ENCODE assay signal across 24 cellular contexts in genomic region chr11:79069504-79069903, GRCh38.
DNase-seq lines count a peak whose midpoint lies in the region; ATAC-seq and TF ChIP-seq lines count a peak whose summit lies in the region.
"Had no signal": no experiment of that assay in that cellular context is flagged by ENCODE, and none has a peak within 500 bp of the region (broad histone marks: within the 10 kb centered on the region; RNA-seq: fewer than 3 reads in every experiment).

No MANE protein-coding gene starts in this region.

- no peak for TF ChIP-seq CTCF in HEK293 (tag by site-specific recombination; IDR thresholded peaks at IDR 0.05)
- no peak for TF ChIP-seq CTCF in WTC11 (IDR thresholded peaks at IDR 0.05)
- no peak for TF ChIP-seq CTCF in adrenal gland (IDR thresholded peaks at IDR 0.05)

- H2BK5ac ChIP-seq in neuronal stem cell (ENCODE audit: low read length): no peak overlapping the region

- no peak overlapping the region for H3K27ac ChIP-seq in HEK293 (ENCODE audit: extremely low read depth, low read depth, low read length)
- no peak overlapping the region for H3K27ac ChIP-seq in neuronal stem cell (replicated peaks; ENCODE audit: low read length)
- no peak overlapping the region for H3K27ac ChIP-seq in adrenal gland
- H3K27ac ChIP-seq: BLaER1 had no signal

- H3K9me3 Mint-ChIP-seq in WTC11: no peaks in the 10 kb centered on the region
- H3K9me3 Mint-ChIP-seq: CD4-positive, alpha-beta memory T cell; CD4-positive, CD25-positive, alpha-beta regulatory T cell; CD8-positive, alpha-beta memory T cell had no signal

- H3K27me3 ChIP-seq in neuronal stem cell (ENCODE audit: control insufficient read depth in 3 of 3, insufficient read depth in 3 of 3, low read depth in 1 of 3, low read length in 3 of 3) (peaks cover 0 to 2% (median 0%) of the 10 kb centered on the region in 3 experiments), adrenal gland (no peaks in the 10 kb centered on the region)
- H3K27me3 ChIP-seq: BE2C, BLaER1 had no signal

- H3K4me1 ChIP-seq in HEK293 (ENCODE audit: control insufficient read depth, insufficient read depth, low read length) (no peaks in the 10 kb centered on the region), neuronal stem cell (ENCODE audit: control insufficient read depth in 2 of 2, insufficient read depth in 1 of 2, low read depth in 1 of 2, low read length in 2 of 2) (peaks cover 0 to 9% of the 10 kb centered on the region in 2 donors), adrenal gland (replicated peaks in 1 of 2) (no peaks in the 10 kb centered on the region)

- H3K18ac ChIP-seq in neuronal stem cell (ENCODE audit: low read length): peak overlapping the region; percentile 12

- H3K23ac ChIP-seq in neuronal stem cell (ENCODE audit: low read depth, low read length, poor library complexity): no peak overlapping the region

- H2BK12ac ChIP-seq in neuronal stem cell (ENCODE audit: low read length): peak overlapping the region; percentile 69

- H3K4me3 ChIP-seq in HEK293 (ENCODE audit: low read depth, low read length): no peak overlapping the region
- H3K4me3 ChIP-seq in neuronal stem cell (ENCODE audit: low read length in 2 of 2): no peak overlapping the region
- no peak overlapping the region for H3K4me3 ChIP-seq in adrenal gland
- H3K4me3 ChIP-seq: BLaER1, GM12878 had no signal

- H3K27me3 Mint-ChIP-seq in WTC11 (ENCODE audit: low read depth): no peaks in the 10 kb centered on the region; the same call in 1 of the 2 replicates
- H3K27me3 Mint-ChIP-seq: CD4-positive, CD25-positive, alpha-beta regulatory T cell had no signal

- no CpG with 5 or more reads among the region's 30 CpGs for WGBS in neuronal stem cell (ENCODE audit: extremely low coverage in 2 of 2, insufficient read length in 2 of 2, insufficient replicate concordance in 1 of 2), 2 donors
- 92 to 96% (median 94%) methylated on average over 26 to 30 of the region's 30 CpGs for WGBS in adrenal gland, 4 donors

- DNase-seq in WTC11 (ENCODE audit: low spot score) (no peak), neuronal stem cell (ENCODE audit: low spot score) (no peak), adrenal gland (no peak), germinal center (ENCODE audit: low spot score) (no peak)
- DNase-seq in activated CD8-positive, alpha-beta memory T cell treated with anti-CD3 and anti-CD28 coated beads, Interleukin-2, amount 50 U/mL, for 4 hours: no peak
- DNase-seq: 8988T; ACHN; BE2C; C1 segment of cervical spinal cord; CD4-positive, alpha-beta memory T cell; CD4-positive, CD25-positive, alpha-beta regulatory T cell; CD8-positive, alpha-beta memory T cell; COR-L47; DMS 273 treated with DMSO at 0.1 percent for 48 hours; DMS153; DMS53; DMS79; DND-41; EL; GDM1 had no signal

- peak overlapping the region; percentile 6 for H3K9ac ChIP-seq in neuronal stem cell (ENCODE audit: low read depth, low read length, poor library complexity)
- H3K9ac ChIP-seq: BLaER1 had no signal

- no peaks in the 10 kb centered on the region for H3K36me3 ChIP-seq in HEK293 (ENCODE audit: control insufficient read depth in 2 of 2, insufficient read depth in 1 of 2, low read length in 2 of 2)
- H3K36me3 ChIP-seq in neuronal stem cell (replicated peaks in 1 of 2; ENCODE audit: control insufficient read depth in 2 of 2, insufficient read depth in 2 of 2, low read length in 2 of 2): no peaks in the 10 kb centered on the region
- no peaks in the 10 kb centered on the region for H3K36me3 ChIP-seq in adrenal gland (replicated peaks in 1 of 2)
- H3K36me3 ChIP-seq: BE2C had no signal

- no peak overlapping the region for H4K8ac ChIP-seq in neuronal stem cell (ENCODE audit: low read depth, low read length)

- no peak overlapping the region for H3K27ac Mint-ChIP-seq in WTC11
- H3K27ac Mint-ChIP-seq: CD14-positive monocyte; CD4-positive, alpha-beta memory T cell; CD4-positive, CD25-positive, alpha-beta regulatory T cell; CD8-positive, alpha-beta memory T cell had no signal

- H3K14ac ChIP-seq in neuronal stem cell (ENCODE audit: low read length): no peak overlapping the region

- TF ChIP-seq POLR2A in adrenal gland (IDR thresholded peaks at IDR 0.05): no peak

- H2BK120ac ChIP-seq in neuronal stem cell (ENCODE audit: low read depth, low read length): peak overlapping the region; percentile 40

- POLR2A ChIA-PET in HEK293 (lab: Yijun Ruan, JAX) (no interaction called here), WTC11 (lab: Charles Lee) (no interaction called here)

- no peak overlapping the region for H2AFZ ChIP-seq in neuronal stem cell (ENCODE audit: low read length)

- CTCF ChIA-PET in HEK293 (lab: Yijun Ruan, JAX) (no interaction called here), WTC11 (lab: Charles Lee) (interaction anchor here (0.9 to 1.9 kb wide), 2 partner anchors 31 to 108 kb away, joined by 3 to 5 read pairs; no protein-coding TSS in a partner anchor)

- no peak overlapping the region for H2BK15ac ChIP-seq in neuronal stem cell (ENCODE audit: low read length)

- H3K36me3 Mint-ChIP-seq in WTC11: no peaks in the 10 kb centered on the region
- H3K36me3 Mint-ChIP-seq: CD14-positive monocyte; CD4-positive, alpha-beta memory T cell; CD4-positive, CD25-positive, alpha-beta regulatory T cell; CD8-positive, alpha-beta memory T cell had no signal

- H3K4me1 Mint-ChIP-seq in WTC11: peaks cover 22% of the 10 kb centered on the region
- H3K4me1 Mint-ChIP-seq: CD14-positive monocyte; CD8-positive, alpha-beta memory T cell had no signal

- no peak overlapping the region for H3K4ac ChIP-seq in neuronal stem cell (ENCODE audit: low read length)

- no peak overlapping the region for H3K4me3 Mint-ChIP-seq in WTC11
- H3K4me3 Mint-ChIP-seq: CD14-positive monocyte; CD4-positive, alpha-beta memory T cell; CD4-positive, CD25-positive, alpha-beta regulatory T cell; CD8-positive, alpha-beta memory T cell had no signal

- intact Hi-C loops in adrenal gland (cut with DNase I): no loop called here

- no peaks in the 10 kb centered on the region for H3K79me1 ChIP-seq in neuronal stem cell (ENCODE audit: low read depth, low read length)

- H3K4me2 ChIP-seq in neuronal stem cell (ENCODE audit: insufficient read depth, low read length, poor library complexity, severe bottlenecking): no peak overlapping the region
- H3K4me2 ChIP-seq: BLaER1 had no signal

- H4K91ac ChIP-seq in neuronal stem cell (ENCODE audit: low read depth, low read length, poor library complexity): no peak overlapping the region

- no peak overlapping the region for H2AK5ac ChIP-seq in neuronal stem cell (ENCODE audit: low read depth, low read length)

- peak; percentile 14; the same call in 1 of the 2 replicates for ATAC-seq in WTC11
- ATAC-seq: GM12878 had no signal

- H3K9me3 ChIP-seq in HEK293 (ENCODE audit: control insufficient read depth, insufficient read depth, low read depth, low read length): no peaks in the 10 kb centered on the region
- no peaks in the 10 kb centered on the region for H3K9me3 ChIP-seq in neuronal stem cell (replicated peaks in 1 of 2; ENCODE audit: control insufficient read depth in 2 of 2, insufficient read depth in 1 of 2, low read depth in 1 of 2, low read length in 2 of 2)
- no peaks in the 10 kb centered on the region for H3K9me3 ChIP-seq in adrenal gland (replicated peaks in 1 of 3)
- H3K9me3 ChIP-seq: BE2C, BLaER1 had no signal

TF ChIP-seq in HEK293, 187 proteins besides CTCF, POLR2A, EP300 and RAD21:
- TF ChIP-seq KLF9 (tag by site-specific recombination; IDR thresholded peaks at IDR 0.05; ENCODE audit: low read depth) (peak; percentile 76), ZBTB21 (tag by site-specific recombination; IDR thresholded peaks at IDR 0.05) (no peak), ZNF473 (tag by site-specific recombination; IDR thresholded peaks at IDR 0.05) (no peak), ZNF140 (tag by site-specific recombination; IDR thresholded peaks at IDR 0.05) (no peak), ZNF248 (tag by site-specific recombination; IDR thresholded peaks at IDR 0.05) (no peak)
- TF ChIP-seq, protein P1, sequence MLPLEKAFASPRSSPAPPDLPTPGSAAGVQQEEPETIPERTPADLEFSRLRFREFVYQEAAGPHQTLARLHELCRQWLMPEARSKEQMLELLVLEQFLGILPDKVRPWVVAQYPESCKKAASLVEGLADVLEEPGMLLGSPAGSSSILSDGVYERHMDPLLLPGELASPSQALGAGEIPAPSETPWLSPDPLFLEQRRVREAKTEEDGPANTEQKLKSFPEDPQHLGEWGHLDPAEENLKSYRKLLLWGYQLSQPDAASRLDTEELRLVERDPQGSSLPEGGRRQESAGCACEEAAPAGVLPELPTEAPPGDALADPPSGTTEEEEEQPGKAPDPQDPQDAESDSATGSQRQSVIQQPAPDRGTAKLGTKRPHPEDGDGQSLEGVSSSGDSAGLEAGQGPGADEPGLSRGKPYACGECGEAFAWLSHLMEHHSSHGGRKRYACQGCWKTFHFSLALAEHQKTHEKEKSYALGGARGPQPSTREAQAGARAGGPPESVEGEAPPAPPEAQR (tag by site-specific recombination; IDR thresholded peaks at IDR 0.05): no peak
TF ChIP-seq in HEK293: peak in this region for 1.

TF ChIP-seq in WTC11, 78 proteins besides CTCF, POLR2A, EP300 and RAD21 (continues in another document):
- TF ChIP-seq, protein P2, sequence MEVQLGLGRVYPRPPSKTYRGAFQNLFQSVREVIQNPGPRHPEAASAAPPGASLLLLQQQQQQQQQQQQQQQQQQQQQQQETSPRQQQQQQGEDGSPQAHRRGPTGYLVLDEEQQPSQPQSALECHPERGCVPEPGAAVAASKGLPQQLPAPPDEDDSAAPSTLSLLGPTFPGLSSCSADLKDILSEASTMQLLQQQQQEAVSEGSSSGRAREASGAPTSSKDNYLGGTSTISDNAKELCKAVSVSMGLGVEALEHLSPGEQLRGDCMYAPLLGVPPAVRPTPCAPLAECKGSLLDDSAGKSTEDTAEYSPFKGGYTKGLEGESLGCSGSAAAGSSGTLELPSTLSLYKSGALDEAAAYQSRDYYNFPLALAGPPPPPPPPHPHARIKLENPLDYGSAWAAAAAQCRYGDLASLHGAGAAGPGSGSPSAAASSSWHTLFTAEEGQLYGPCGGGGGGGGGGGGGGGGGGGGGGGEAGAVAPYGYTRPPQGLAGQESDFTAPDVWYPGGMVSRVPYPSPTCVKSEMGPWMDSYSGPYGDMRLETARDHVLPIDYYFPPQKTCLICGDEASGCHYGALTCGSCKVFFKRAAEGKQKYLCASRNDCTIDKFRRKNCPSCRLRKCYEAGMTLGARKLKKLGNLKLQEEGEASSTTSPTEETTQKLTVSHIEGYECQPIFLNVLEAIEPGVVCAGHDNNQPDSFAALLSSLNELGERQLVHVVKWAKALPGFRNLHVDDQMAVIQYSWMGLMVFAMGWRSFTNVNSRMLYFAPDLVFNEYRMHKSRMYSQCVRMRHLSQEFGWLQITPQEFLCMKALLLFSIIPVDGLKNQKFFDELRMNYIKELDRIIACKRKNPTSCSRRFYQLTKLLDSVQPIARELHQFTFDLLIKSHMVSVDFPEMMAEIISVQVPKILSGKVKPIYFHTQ (CRISPR knock-in tag; IDR thresholded peaks at IDR 0.05): no peak
- no peak for TF ChIP-seq KAT7 (CRISPR knock-in tag; IDR thresholded peaks at IDR 0.05; ENCODE audit: borderline replicate concordance)
